ENCODE assay signal across 10 cellular contexts in the genomic region with DNA sequence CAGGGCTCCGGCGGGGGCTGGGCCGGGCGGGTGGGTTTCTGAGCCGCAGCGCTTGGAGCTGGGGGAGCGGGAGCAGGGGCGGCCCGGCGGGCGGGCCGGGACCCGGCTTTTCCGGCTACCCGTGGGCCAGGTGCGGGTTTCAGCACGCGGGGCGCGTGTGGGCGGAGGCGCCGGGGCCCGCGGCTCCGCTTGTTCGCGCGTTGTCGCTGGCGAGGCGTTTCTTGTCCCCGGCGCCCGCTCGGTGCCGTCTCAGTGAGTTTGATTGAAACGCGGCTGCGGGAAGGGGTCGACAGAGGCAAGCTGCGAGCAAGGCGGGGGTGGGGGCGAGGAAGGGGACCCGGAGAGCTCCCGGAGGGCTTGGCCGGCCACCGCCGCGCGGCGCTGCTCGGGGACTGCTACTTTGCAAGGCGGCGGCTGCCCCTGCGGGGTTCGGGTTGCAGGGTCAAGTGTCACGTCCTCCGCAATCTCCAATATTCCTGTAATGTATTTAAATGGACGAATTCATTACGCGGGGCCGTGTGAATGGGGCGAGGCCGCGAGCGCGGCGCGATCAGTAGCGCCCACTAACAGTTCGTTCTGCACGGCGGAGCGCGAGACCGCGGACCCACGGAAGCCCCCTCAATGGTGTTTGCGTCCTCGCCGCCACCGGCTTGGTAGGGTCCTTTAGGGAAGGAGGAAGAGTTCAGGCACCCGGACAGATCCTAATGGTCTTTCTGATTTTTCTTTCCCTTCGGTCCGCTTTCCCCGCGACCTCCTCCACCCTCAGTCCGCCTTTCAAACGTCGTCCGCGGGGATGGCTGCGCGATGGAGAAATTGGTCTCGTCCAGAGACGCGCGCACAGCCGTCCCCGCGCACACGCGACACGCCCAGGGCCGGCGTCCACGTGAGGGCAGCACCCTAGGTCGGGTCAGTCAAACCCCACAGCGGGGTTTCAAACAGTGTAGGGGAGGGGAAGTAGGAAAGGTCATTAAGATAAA.
DNase-seq lines count a peak whose midpoint lies in the region; ATAC-seq lines count a peak whose summit lies in the region.
"Had no signal": no experiment of that assay in that cellular context is flagged by ENCODE, and none has a peak within 500 bp of the region (broad histone marks: within the 10 kb centered on the region; RNA-seq: fewer than 3 reads in every experiment).

No MANE protein-coding gene starts in this region.

- no peak overlapping the region for H3K14ac ChIP-seq in trophoblast cell (ENCODE audit: low read length)

- no peaks in the 10 kb centered on the region for H3K36me3 ChIP-seq in BLaER1 treated with 17β-estradiol and CSF1 and Interleukin-3, amounts not matched to agents 10 nM and 100 nM
- no peaks in the 10 kb centered on the region for H3K36me3 ChIP-seq in duodenal mucosa (ENCODE audit: control insufficient read depth in 1 of 2, insufficient read depth in 2 of 2, low read length in 2 of 2)
- H3K36me3 ChIP-seq in trophoblast cell (ENCODE audit: control insufficient read depth in 1 of 2, insufficient read depth in 2 of 2, low read length in 2 of 2): no peaks in the 10 kb centered on the region

- H3K27ac ChIP-seq in BLaER1 treated with 17β-estradiol and CSF1 and Interleukin-3, amounts not matched to agents 10 nM and 100 nM: peak overlapping the region in 5 of 11 experiments; percentile 15 to 52 (median 49); a peak in 9 of 22 replicates
- H3K27ac ChIP-seq in duodenal mucosa (ENCODE audit: low read depth, low read length): no peak overlapping the region
- no peak overlapping the region for H3K27ac ChIP-seq in trophoblast cell (ENCODE audit: low read depth, low read length)

- peak overlapping the region; percentile 84 to 97 (median 94) for H3K4me2 ChIP-seq in BLaER1 treated with 17β-estradiol and CSF1 and Interleukin-3, amounts not matched to agents 10 nM and 100 nM
- H3K4me2 ChIP-seq in trophoblast cell (ENCODE audit: low read length): peak overlapping the region; percentile 7

- H3K9me3 Mint-ChIP-seq in IgD-negative memory B cell: no peaks in the 10 kb centered on the region

- no peaks in the 10 kb centered on the region for H3K79me1 ChIP-seq in trophoblast cell (ENCODE audit: low read length)

- no peak overlapping the region for H2AK5ac ChIP-seq in trophoblast cell (ENCODE audit: low read length)

- H2BK5ac ChIP-seq in trophoblast cell (ENCODE audit: low read depth, low read length, poor library complexity): no peak overlapping the region

- peaks cover 22 to 31% (median 29%) of the 10 kb centered on the region in 3 donors for H3K4me1 Mint-ChIP-seq in IgD-negative memory B cell

- H2BK120ac ChIP-seq in trophoblast cell (ENCODE audit: insufficient read depth, low read length, poor library complexity): no peak overlapping the region

- no CpG with 5 or more reads among the region's 110 CpGs for WGBS in trophoblast cell (ENCODE audit: extremely low coverage, insufficient coverage, insufficient read length)

- H3K27me3 ChIP-seq in BLaER1 treated with 17β-estradiol and CSF1 and Interleukin-3, amounts not matched to agents 10 nM and 100 nM: peaks cover 88 to 100% (median 96%) of the 10 kb centered on the region in 11 experiments
- H3K27me3 ChIP-seq in duodenal mucosa (ENCODE audit: control insufficient read depth in 1 of 2, insufficient read depth in 2 of 2, low read length in 2 of 2) (peaks cover 90 to 94% of the 10 kb centered on the region in 2 donors), trophoblast cell (ENCODE audit: insufficient read depth, low read length) (peaks cover 80% of the 10 kb centered on the region)

- peak in 1 of 2 donors; percentile 7 for DNase-seq in trophoblast cell
- no peak for DNase-seq in glomerular visceral epithelial cell (ENCODE audit: extremely low spot score)
- DNase-seq in NCI-H446 treated with DMSO at 0.1 percent for 48 hours (lab: John Stamatoyannopoulos, UW): no peak
- no peak for DNase-seq in NCI-H2227 treated with DMSO at 0.1 percent for 48 hours (lab: John Stamatoyannopoulos, UW)
- no peak for DNase-seq in sciatic nerve (ENCODE audit: low spot score)
- DNase-seq: hypothalamus, NCI-H146 had no signal

- peak overlapping the region; percentile 58 to 88 (median 84) for H3K4me3 Mint-ChIP-seq in IgD-negative memory B cell

- no peaks in the 10 kb centered on the region for H3K79me2 ChIP-seq in trophoblast cell (ENCODE audit: control insufficient read depth, insufficient read depth, low read length, poor library complexity)

- no peak overlapping the region for H4K12ac ChIP-seq in trophoblast cell (ENCODE audit: low read depth, low read length)

- H4K8ac ChIP-seq in trophoblast cell (ENCODE audit: low read depth, low read length): no peak overlapping the region

- H3K18ac ChIP-seq in trophoblast cell (ENCODE audit: low read length): no peak overlapping the region

- peaks cover 70% of the 10 kb centered on the region for H3K27me3 Mint-ChIP-seq in IgD-negative memory B cell

- H2AFZ ChIP-seq in trophoblast cell (ENCODE audit: insufficient read depth, low read length, poor library complexity): peak overlapping the region; percentile 17

- no peaks in the 10 kb centered on the region for H3K9me3 ChIP-seq in BLaER1 treated with 17β-estradiol and CSF1 and Interleukin-3, amounts not matched to agents 10 nM and 100 nM (replicated peaks in 1 of 11)
- H3K9me3 ChIP-seq in duodenal mucosa (ENCODE audit: control insufficient read depth in 1 of 2, low read length in 2 of 2): no peaks in the 10 kb centered on the region
- peaks cover 7% of the 10 kb centered on the region for H3K9me3 ChIP-seq in trophoblast cell (ENCODE audit: insufficient read depth, low read depth, low read length)

- H2BK12ac ChIP-seq in trophoblast cell (ENCODE audit: low read length): no peak overlapping the region

- intact Hi-C loops in sciatic nerve (cut with DNase I): no loop called here

- no peak overlapping the region for H4K91ac ChIP-seq in trophoblast cell (ENCODE audit: low read depth, low read length)

- no peak overlapping the region for H3K4ac ChIP-seq in trophoblast cell (ENCODE audit: low read depth, low read length)

- peaks cover 61 to 81% (median 76%) of the 10 kb centered on the region in 10 experiments for H3K4me1 ChIP-seq in BLaER1 treated with 17β-estradiol and CSF1 and Interleukin-3, amounts not matched to agents 10 nM and 100 nM
- H3K4me1 ChIP-seq in duodenal mucosa (ENCODE audit: control insufficient read depth in 1 of 2, insufficient read depth in 2 of 2, low read length in 2 of 2) (peaks cover 49 to 51% of the 10 kb centered on the region in 2 donors), trophoblast cell (ENCODE audit: control insufficient read depth in 1 of 2, insufficient read depth in 2 of 2, low read length in 2 of 2) (peaks cover 3 to 7% of the 10 kb centered on the region in 2 experiments)

- H3K23ac ChIP-seq in trophoblast cell (ENCODE audit: low read length): no peak overlapping the region

- peak overlapping the region; percentile 52 to 91 (median 59) for H3K27ac Mint-ChIP-seq in IgD-negative memory B cell

- H3K36me3 Mint-ChIP-seq in IgD-negative memory B cell: peaks cover 2% of the 10 kb centered on the region

- H3K4me3 ChIP-seq in BLaER1 treated with 17β-estradiol and CSF1 and Interleukin-3, amounts not matched to agents 10 nM and 100 nM: peak overlapping the region; percentile 44 to 69 (median 54)
- peak overlapping the region; percentile 21 to 22 for H3K4me3 ChIP-seq in duodenal mucosa (ENCODE audit: low read depth in 1 of 2, low read length in 2 of 2)
- no peak overlapping the region for H3K4me3 ChIP-seq in trophoblast cell (ENCODE audit: low read depth, low read length)

- H4K20me1 ChIP-seq in BLaER1 treated with 17β-estradiol and CSF1 and Interleukin-3, amounts not matched to agents 10 nM and 100 nM: peaks cover 0 to 83% (median 44%) of the 10 kb centered on the region in 11 experiments; a peak in 19 of 22 replicates

- ATAC-seq in sciatic nerve: no peak

- H3K9ac ChIP-seq in BLaER1 treated with 17β-estradiol and CSF1 and Interleukin-3, amounts not matched to agents 10 nM and 100 nM: peak overlapping the region in 10 of 11 experiments; percentile 1 to 68 (median 40); a peak in 13 of 22 replicates
- H3K9ac ChIP-seq in duodenal mucosa (ENCODE audit: low read depth in 1 of 2, low read length in 2 of 2): no peak overlapping the region
- H3K9ac ChIP-seq in trophoblast cell (ENCODE audit: low read length): no peak overlapping the region

Comparison
In these comparisons a context has a peak if more than half of its experiments do, and no peak if none do; other contexts are left out.
1. H3K9ac ChIP-seq: peak in BLaER1 treated with 17β-estradiol and CSF1 and Interleukin-3, amounts not matched to agents 10 nM and 100 nM (10 of 11); none in duodenal mucosa (0 of 2) and trophoblast cell (single experiment).